ENCODE assay signal across 18 cellular contexts in the genomic region with DNA sequence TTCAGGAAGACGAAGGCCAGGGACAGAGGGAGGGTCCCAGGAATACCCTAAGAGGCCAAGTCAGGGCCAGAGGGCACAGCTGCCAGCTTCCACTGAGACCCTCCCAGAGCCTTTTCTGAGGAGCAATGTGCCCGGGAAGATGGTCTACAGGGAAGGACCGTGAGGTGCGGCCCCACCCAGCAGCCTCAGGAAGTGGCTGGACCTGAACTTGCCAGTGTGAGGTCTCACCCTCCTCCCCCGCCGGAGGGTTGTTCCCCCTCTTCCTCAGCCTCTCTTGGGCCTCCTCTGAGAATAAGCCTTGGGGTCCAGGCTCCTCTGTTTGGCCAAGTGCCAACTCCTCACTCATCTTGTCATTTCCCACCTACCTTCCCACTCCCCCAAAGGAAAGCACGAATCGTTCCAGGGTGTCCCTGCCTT. TPM values are rescaled to one million over a fixed set of nuclear protein-coding genes. Genes with fewer than 3 reads are reported as not detected.
DNase-seq lines count a peak whose midpoint lies in the region; ATAC-seq and TF ChIP-seq lines count a peak whose summit lies in the region.
"Had no signal": no experiment of that assay in that cellular context is flagged by ENCODE, and none has a peak within 500 bp of the region (broad histone marks: within the 10 kb centered on the region; RNA-seq: fewer than 3 reads in every experiment).

No MANE protein-coding gene starts in this region.

- no peaks in the 10 kb centered on the region for H3K9me3 ChIP-seq in heart left ventricle
- no peaks in the 10 kb centered on the region for H3K9me3 ChIP-seq in parathyroid adenoma (ENCODE audit: control insufficient read depth, low read length)
- no peaks in the 10 kb centered on the region for H3K9me3 ChIP-seq in upper lobe of right lung
- H3K9me3 ChIP-seq: A549, SJCRH30 had no signal

- H3K36me3 Mint-ChIP-seq in immature natural killer cell: no peaks in the 10 kb centered on the region
- no peaks in the 10 kb centered on the region for H3K36me3 Mint-ChIP-seq in activated CD4-positive, alpha-beta memory T cell treated with anti-CD3 and anti-CD28 coated beads for 36 hours
- H3K36me3 Mint-ChIP-seq: CD4-positive, alpha-beta memory T cell had no signal

- H3K4me3 Mint-ChIP-seq in immature natural killer cell: peak overlapping the region in 4 of 5 donors; percentile 40 to 69 (median 48)
- H3K4me3 Mint-ChIP-seq in activated CD4-positive, alpha-beta memory T cell treated with anti-CD3 and anti-CD28 coated beads for 36 hours: no peak overlapping the region
- H3K4me3 Mint-ChIP-seq: CD4-positive, alpha-beta memory T cell had no signal

- H3K27me3 ChIP-seq in heart left ventricle: no peaks in the 10 kb centered on the region
- H3K27me3 ChIP-seq in parathyroid adenoma (ENCODE audit: control insufficient read depth, insufficient read depth, low read length): no peaks in the 10 kb centered on the region
- H3K27me3 ChIP-seq in upper lobe of right lung: no peaks in the 10 kb centered on the region
- H3K27me3 ChIP-seq: SJCRH30 had no signal

- peaks cover 0 to 2% (median 0%) of the 10 kb centered on the region in 6 donors for H3K9me3 Mint-ChIP-seq in immature natural killer cell
- H3K9me3 Mint-ChIP-seq in activated CD4-positive, alpha-beta memory T cell treated with anti-CD3 and anti-CD28 coated beads for 36 hours: no peaks in the 10 kb centered on the region
- H3K9me3 Mint-ChIP-seq: CD4-positive, alpha-beta memory T cell had no signal

- no peak overlapping the region for H3K9ac ChIP-seq in parathyroid adenoma
- H3K9ac ChIP-seq: KMS-11 had no signal

- DNase-seq in heart left ventricle (peak in 1 of 5 donors; percentile 55), Right ventricle myocardium superior (no peak), immature natural killer cell (no peak), upper lobe of right lung (no peak), NCI-H2227 treated with DMSO at 0.1 percent for 48 hours (lab: John Stamatoyannopoulos, UW) (no peak), NCI-H2196 treated with DMSO at 0.1 percent for 48 hours (lab: John Stamatoyannopoulos, UW; ENCODE audit: unreplicated experiment) (no peak)
- DNase-seq in activated CD4-positive, alpha-beta memory T cell treated with anti-CD3 and anti-CD28 coated beads for 36 hours: no peak
- DNase-seq: activated CD4-positive, alpha-beta T cell treated with anti-CD3 and anti-CD28 coated beads for 1 hour; activated CD8-positive, alpha-beta memory T cell treated with anti-CD3 and anti-CD28 coated beads, Interleukin-2, amount 50 U/mL, for 4 hours; activated naive CD4-positive, alpha-beta T cell treated with Interleukin-2 at 50 U/mL for 16 hours; CD4-positive, alpha-beta memory T cell; NCI-H446 treated with DMSO at 0.1 percent for 48 hours; SJCRH30; stimulated activated CD4-positive, alpha-beta T cell treated with anti-CD3 and anti-CD28 coated beads, Interleukin-15, amount 100 ng/mL, for 24 hours had no signal

- peak overlapping the region; percentile 45 to 90 (median 77) for H3K27ac ChIP-seq in heart left ventricle
- H3K27ac ChIP-seq in parathyroid adenoma: peak overlapping the region; percentile 57
- peak overlapping the region; percentile 72 for H3K27ac ChIP-seq in upper lobe of right lung
- H3K27ac ChIP-seq: HL-60, KMS-11, SJCRH30 had no signal

- H2AFZ ChIP-seq in parathyroid adenoma: no peak overlapping the region

- H3K36me3 ChIP-seq in heart left ventricle: peaks cover 0 to 19% (median 4%) of the 10 kb centered on the region in 9 donors
- H3K36me3 ChIP-seq in parathyroid adenoma (ENCODE audit: control insufficient read depth, insufficient read depth, low read length): no peaks in the 10 kb centered on the region
- no peaks in the 10 kb centered on the region for H3K36me3 ChIP-seq in upper lobe of right lung
- H3K36me3 ChIP-seq: SJCRH30 had no signal

- TF ChIP-seq POLR2A in heart left ventricle (IDR thresholded peaks at IDR 0.05): no peak

- TF ChIP-seq CTCF in heart left ventricle (IDR thresholded peaks at IDR 0.05): no peak
- TF ChIP-seq CTCF in parathyroid adenoma (IDR thresholded peaks at IDR 0.05): no peak
- no peak for TF ChIP-seq CTCF in upper lobe of right lung (IDR thresholded peaks at IDR 0.05)

- intact Hi-C loops in heart left ventricle (cut with DNase I): loop anchor here in 7 of 10 donors (1.0 to 10.0 kb wide), 15 partner anchors 35 to 757 kb away; a partner anchor contains a TSS
- intact Hi-C loops in Right ventricle myocardium superior (cut with DNase I): loop anchor here (5.0 kb wide), 1 partner anchor 150 kb away; a partner anchor contains a TSS
- intact Hi-C loops in upper lobe of right lung (cut with DNase I): loop anchor here (10.0 kb wide), 1 partner anchor 447 kb away; no protein-coding TSS in a partner anchor
- intact Hi-C loops in activated CD4-positive, alpha-beta memory T cell treated with anti-CD3 and anti-CD28 coated beads for 36 hours (cut with micrococcal nuclease): loop anchor here (10.0 kb wide), 1 partner anchor 447 kb away; no protein-coding TSS in a partner anchor

- H3K79me2 ChIP-seq in parathyroid adenoma: no peaks in the 10 kb centered on the region

- H3K27ac Mint-ChIP-seq in immature natural killer cell: peak overlapping the region in 3 of 6 donors; percentile 40 to 59 (median 56)
- H3K27ac Mint-ChIP-seq in activated CD4-positive, alpha-beta memory T cell treated with anti-CD3 and anti-CD28 coated beads for 36 hours: no peak overlapping the region
- H3K27ac Mint-ChIP-seq: CD4-positive, alpha-beta memory T cell had no signal

- H3K4me1 ChIP-seq in heart left ventricle (peaks cover 0 to 51% (median 28%) of the 10 kb centered on the region in 12 donors), parathyroid adenoma (no peaks in the 10 kb centered on the region), upper lobe of right lung (peaks cover 18% of the 10 kb centered on the region)
- H3K4me1 ChIP-seq: SJCRH30 had no signal

- ATAC-seq in heart left ventricle: no peak
- ATAC-seq in Right ventricle myocardium superior (ENCODE audit: poor library complexity): no peak
- ATAC-seq in upper lobe of right lung: no peak
- ATAC-seq: A549 had no signal

- H3K4me3 ChIP-seq in heart left ventricle (no peak overlapping the region), parathyroid adenoma (ENCODE audit: low read depth, low read length) (no peak overlapping the region), upper lobe of right lung (no peak overlapping the region)
- H3K4me3 ChIP-seq: A549, SJCRH30 had no signal

- POLR2A ChIA-PET in activated CD4-positive, alpha-beta memory T cell treated with anti-CD3 and anti-CD28 coated beads for 36 hours (lab: Charles Lee): no interaction called here

- H3K4me1 Mint-ChIP-seq in immature natural killer cell: peaks cover 18 to 22% of the 10 kb centered on the region in 2 donors
- no peaks in the 10 kb centered on the region for H3K4me1 Mint-ChIP-seq in activated CD4-positive, alpha-beta memory T cell treated with anti-CD3 and anti-CD28 coated beads for 36 hours (ENCODE audit: low read depth)

- H3K27me3 Mint-ChIP-seq in immature natural killer cell (ENCODE audit: low read depth in 3 of 3): peaks cover 0 to 2% (median 0%) of the 10 kb centered on the region in 3 donors
- H3K27me3 Mint-ChIP-seq in activated CD4-positive, alpha-beta memory T cell treated with anti-CD3 and anti-CD28 coated beads for 36 hours: no peaks in the 10 kb centered on the region
- H3K27me3 Mint-ChIP-seq: CD4-positive, alpha-beta memory T cell had no signal

- no peak overlapping the region for H3K4me2 ChIP-seq in parathyroid adenoma (ENCODE audit: low read length)
- H3K4me2 ChIP-seq: A549, KMS-11 had no signal

- whole genome bisulfite sequencing in heart left ventricle, 4 donors: 41 to 63% (median 58%) methylated on average over 5 to 8 of the region's 8 CpGs

- CTCF ChIA-PET in activated CD4-positive, alpha-beta memory T cell treated with anti-CD3 and anti-CD28 coated beads for 36 hours (lab: Charles Lee): no interaction called here

RNA-seq across cellular contexts. Expression of a gene that starts 13.4 kb away (rescaled TPM):
- total RNA-seq in heart left ventricle (10 to 100 TPM; 18.9 to 27.6 (median 22.9) TPM), Right ventricle myocardium superior (20.0 TPM), upper lobe of right lung (24.5 TPM)
- polyA plus RNA-seq in heart left ventricle (10 to 100 TPM in 1 of 2 donors, 1 to 10 TPM in 1; 8.6 to 16.1 TPM), immature natural killer cell (10 to 100 TPM in 2 of 3 donors, 1 to 10 TPM in 1; 3.6 to 12.5 (median 10.7) TPM)
- 10 to 100 TPM; 24.0 to 25.8 TPM for total RNA-seq in activated CD4-positive, alpha-beta memory T cell treated with anti-CD3 and anti-CD28 coated beads for 36 hours
